Comparison of ENCODE assay signal across 1 cellular context in genomic region chr1:43005460-43006351, GRCh38.
TF ChIP-seq lines count a peak whose summit lies in the region.

No MANE protein-coding gene starts in this region.

TF ChIP-seq in K562, 482 proteins besides CTCF, POLR2A, EP300 and RAD21 (continued from another document):
- TF ChIP-seq USF1 (CRISPR knock-in tag; IDR thresholded peaks at IDR 0.05) (0 out of 2 replicates have a peak, but pooled peaks have one; percentile 27), CCAR2 (IDR thresholded peaks at IDR 0.05; ENCODE audit: low read depth, low read length) (no peak), PRDM10 (IDR thresholded peaks at IDR 0.05; ENCODE audit: partially characterized antibody) (peak; percentile 39), ZSCAN32 (CRISPR knock-in tag; IDR thresholded peaks at IDR 0.05) (no peak), HDAC8 (tag; IDR thresholded peaks at IDR 0.05) (no peak), HNRNPH1 (optimal IDR thresholded peaks at IDR 0.05; ENCODE audit: low read depth, low read length) (no peak), YBX1 (IDR thresholded peaks at IDR 0.05) (no peak), ZNF311 (CRISPR knock-in tag; IDR thresholded peaks at IDR 0.05) (no peak), ZKSCAN8 (CRISPR knock-in tag; IDR thresholded peaks at IDR 0.05) (no peak), CBFA2T2 (conservative IDR thresholded peaks at IDR 0.05) (0 out of 2 replicates have a peak, but pooled peaks have one; percentile 8), WHSC1 (IDR thresholded peaks at IDR 0.05; ENCODE audit: low read length) (no peak), ZNF583 (CRISPR knock-in tag; IDR thresholded peaks at IDR 0.05) (no peak), MIER1 (IDR thresholded peaks at IDR 0.05; ENCODE audit: low read depth) (no peak), FOXA3 (CRISPR knock-in tag; conservative IDR thresholded peaks at IDR 0.05 in 1 of 2, IDR thresholded peaks at IDR 0.05 in 1 of 2) (no peak), CXXC5 (CRISPR knock-in tag; IDR thresholded peaks at IDR 0.05) (peak; percentile 16; the same call in 1 of the 2 replicates), SIRT6 (IDR thresholded peaks at IDR 0.05; ENCODE audit: low read depth, low read length) (no peak), DPF2 (IDR thresholded peaks at IDR 0.05) (no peak), LARP7 (IDR thresholded peaks at IDR 0.05) (no peak), SRSF9 (IDR thresholded peaks at IDR 0.05; ENCODE audit: borderline replicate concordance, low read depth, low read length) (no peak), PHF8 (IDR thresholded peaks at IDR 0.05; ENCODE audit: borderline replicate concordance, low read length) (no peak), ZZZ3 (IDR thresholded peaks at IDR 0.05) (no peak), CHD1 (IDR thresholded peaks at IDR 0.05; ENCODE audit: low read length) (no peak), HDAC2 (IDR thresholded peaks at IDR 0.05) (no peak), KLF16 (IDR thresholded peaks at IDR 0.05) (no peak), ATF7 (IDR thresholded peaks at IDR 0.05) (no peak), TRIM28 (IDR thresholded peaks at IDR 0.05) (no peak), ATF1 (CRISPR knock-in tag; IDR thresholded peaks at IDR 0.05) (no peak), ATF1 (tag; IDR thresholded peaks at IDR 0.05) (no peak), L3MBTL2 (IDR thresholded peaks at IDR 0.05) (peak; percentile 61), ILF3 (IDR thresholded peaks at IDR 0.05; ENCODE audit: borderline replicate concordance) (no peak), NCOA6 (IDR thresholded peaks at IDR 0.05) (no peak), XRCC5 (IDR thresholded peaks at IDR 0.05; ENCODE audit: low read depth, low read length) (no peak), ESRRA (IDR thresholded peaks at IDR 0.05; ENCODE audit: borderline replicate concordance, low read depth) (no peak), CBFA2T3 (IDR thresholded peaks at IDR 0.05) (peak; percentile 40; the same call in 1 of the 2 replicates), ZFP30 (CRISPR knock-in tag; IDR thresholded peaks at IDR 0.05; ENCODE audit: borderline replicate concordance) (no peak), ARID1B (IDR thresholded peaks at IDR 0.05) (peak; percentile 17; the same call in 1 of the 2 replicates), ZNF398 (CRISPR knock-in tag; IDR thresholded peaks at IDR 0.05) (no peak)
